In genomic region chr2:168462543-168463045, GRCh38 we compare ENCODE assay signal across 20 cellular contexts. TPM values are rescaled to one million over a fixed set of nuclear protein-coding genes. Genes with fewer than 3 reads are reported as not detected.
A peak's percentile ranks its signal among the peaks of the same experiment; 100 is the strongest.
DNase-seq lines count a peak whose midpoint lies in the region; ATAC-seq, FAIRE-seq and TF ChIP-seq lines count a peak whose summit lies in the region.
"Had no signal": no experiment of that assay in that cellular context is flagged by ENCODE, and none has a peak within 500 bp of the region (broad histone marks: within the 10 kb centered on the region; RNA-seq: fewer than 3 reads in every experiment).

No MANE protein-coding gene starts in this region.

- DNase-seq in GM19239 (ENCODE audit: insufficient read length, low spot score) = no peak
- DNase-seq in MG63 = peak; percentile 3
- DNase-seq in RPMI7951 (ENCODE audit: low read depth) = peak; percentile 7
- no peak for DNase-seq in foreskin keratinocyte
- no peak for DNase-seq in GM12892 (ENCODE audit: insufficient read length)
- no peak for DNase-seq in NCI-H82 (lab: John Stamatoyannopoulos, UW)
- DNase-seq: GDM1; GOT3; NCI-H1092 treated with DMSO at 0.1 percent for 48 hours; NCI-H146; NCI-H2029; NCI-H2227 treated with DMSO at 0.1 percent for 48 hours; NCI-H510A treated with DMSO at 0.1 percent for 48 hours; NCI-H748 treated with DMSO at 0.1 percent for 48 hours; NK-92 treated with Interleukin-12 subunit alpha and Interleukin-12 subunit beta, amount 100 ng/mL, for 24 hours; SJCRH30; T-helper 9 cell had no signal

- peak; percentile 55 for ATAC-seq in foreskin keratinocyte
- no peak for ATAC-seq in HG03095 (IDR thresholded peaks at IDR 0.05; ENCODE audit: unreplicated experiment)
- ATAC-seq: HCT116 had no signal

- H3K4me1 ChIP-seq in foreskin keratinocyte = no peaks in the 10 kb centered on the region

- H3K4me3 ChIP-seq in MG63 = no peak overlapping the region
- H3K4me3 ChIP-seq: SJCRH30 had no signal

- no peak for TF ChIP-seq POLR2A in GM12892 (IDR thresholded peaks at IDR 0.05; ENCODE audit: low read depth, low read length)

- peak; percentile 47 for FAIRE-seq in GM19239 (lab: Jason Lieb, UNC)
- no peak for FAIRE-seq in GM12892 (lab: Jason Lieb, UNC)
- FAIRE-seq: A204.1 had no signal

- H3K27me3 ChIP-seq in MG63 (no peaks in the 10 kb centered on the region), foreskin keratinocyte (no peaks in the 10 kb centered on the region)
- H3K27me3 ChIP-seq: SJCRH30 had no signal

- no peak overlapping the region for H3K27ac ChIP-seq in foreskin keratinocyte
- H3K27ac ChIP-seq: SJCRH30 had no signal

- H3K9me3 ChIP-seq in MG63 = no peaks in the 10 kb centered on the region
- H3K9me3 ChIP-seq: SJCRH30 had no signal

- no peaks in the 10 kb centered on the region for H3K36me3 ChIP-seq in MG63
- H3K36me3 ChIP-seq: SJCRH30 had no signal

- TF ChIP-seq CTCF in foreskin keratinocyte (conservative IDR thresholded peaks at IDR 0.05) = no peak

RNA-seq across cellular contexts. Expression of gene CERS6, which starts 6.5 kb away (rescaled TPM):
- 12.4 and 19.9 TPM in 2 replicates for total RNA-seq in MG63 (2014; rRNA removed; shearing (Covaris generic); ENCODE audit: low replicate concordance)
- total RNA-seq in RPMI7951 (2014; rRNA removed; shearing (Covaris generic)) = 13.7 and 15.1 TPM in 2 replicates
- 38.1 and 38.8 TPM in 2 replicates for total RNA-seq in foreskin keratinocyte
- polyA plus RNA-seq in foreskin keratinocyte = 8.0 and 10.1 TPM in 2 replicates
- polyA plus RNA-seq in GM12892 (2012; ENCODE audit: missing spikeins) = 9.1 TPM

Comparison
In these comparisons a context has a peak if more than half of its experiments do, and no peak if none do; other contexts are left out.
1. DNase-seq: peak in MG63 (single experiment) and RPMI7951 (single experiment); none in GM19239 (single experiment), foreskin keratinocyte (0 of 2), GM12892 (single experiment) and NCI-H82 (single experiment).